Comparison of ENCODE assay signal across 15 cellular contexts in genomic region chr6:163500105-163500504, GRCh38.
DNase-seq lines count a peak whose midpoint lies in the region; ATAC-seq and TF ChIP-seq lines count a peak whose summit lies in the region.
"Had no signal": no experiment of that assay in that cellular context is flagged by ENCODE, and none has a peak within 500 bp of the region (broad histone marks: within the 10 kb centered on the region; RNA-seq: fewer than 3 reads in every experiment).

No MANE protein-coding gene starts in this region.

- H3K14ac ChIP-seq in trophoblast cell (ENCODE audit: low read length), result no peak overlapping the region

- H3K27me3 ChIP-seq in GM23338 (ENCODE audit: insufficient read depth), result no peaks in the 10 kb centered on the region
- H3K27me3 ChIP-seq in trophoblast cell (ENCODE audit: insufficient read depth, low read length), result no peaks in the 10 kb centered on the region

- H3K79me1 ChIP-seq in trophoblast cell (ENCODE audit: low read length), result no peaks in the 10 kb centered on the region

- peaks cover 2% of the 10 kb centered on the region for H3K9me3 ChIP-seq in trophoblast cell (ENCODE audit: insufficient read depth, low read depth, low read length)

- no peak overlapping the region for H3K9ac ChIP-seq in trophoblast cell (ENCODE audit: low read length)

- DNase-seq in GM23338 (ENCODE audit: low spot score) (no peak), MV-4-11 (lab: John Stamatoyannopoulos, UW) (peak; percentile 31), chondrocyte (ENCODE audit: low spot score) (no peak), trophoblast cell (no peak), RWPE1 (ENCODE audit: low spot score) (no peak)
- DNase-seq: C1 segment of cervical spinal cord, Karpas-422, MM.1S, NCI-H1436 treated with DMSO at 0.1 percent for 48 hours, NCI-H2081 treated with DMSO at 0.1 percent for 48 hours, NCI-H524 treated with DMSO at 0.1 percent for 48 hours, SHP77 had no signal

- no peak overlapping the region for H2BK120ac ChIP-seq in trophoblast cell (ENCODE audit: insufficient read depth, low read length, poor library complexity)

- H3F3A ChIP-seq in GM23338 (replicated peaks; ENCODE audit: low read depth), result no peaks in the 10 kb centered on the region

- peaks cover 26% of the 10 kb centered on the region for H3K36me3 Mint-ChIP-seq in GM23338 (ENCODE audit: low read depth)
- H3K36me3 Mint-ChIP-seq in chondrocyte (ENCODE audit: low read depth), result no peaks in the 10 kb centered on the region

- H3K36me3 ChIP-seq in GM23338 (ENCODE audit: insufficient read depth) (no peaks in the 10 kb centered on the region), trophoblast cell (ENCODE audit: control insufficient read depth in 1 of 2, insufficient read depth in 2 of 2, low read length in 2 of 2) (peaks cover 0 to 2% of the 10 kb centered on the region in 2 experiments)

- H4K12ac ChIP-seq in trophoblast cell (ENCODE audit: low read depth, low read length), result no peak overlapping the region

- peaks cover 6% of the 10 kb centered on the region for H3K27me3 Mint-ChIP-seq in GM23338 (ENCODE audit: insufficient read depth, low read depth, poor library complexity)
- no peaks in the 10 kb centered on the region for H3K27me3 Mint-ChIP-seq in chondrocyte (ENCODE audit: low read depth)

- H3K4me2 ChIP-seq in GM23338 (no peak overlapping the region), trophoblast cell (ENCODE audit: low read length) (no peak overlapping the region)

- H3K79me2 ChIP-seq in GM23338 (replicated peaks; ENCODE audit: insufficient read depth) (peaks cover 100% of the 10 kb centered on the region), trophoblast cell (ENCODE audit: control insufficient read depth, insufficient read depth, low read length, poor library complexity) (peaks cover 4% of the 10 kb centered on the region)

- H3K27ac Mint-ChIP-seq in GM23338 (0 out of 2 replicates have a peak overlapping the region, but pooled peaks have one; percentile 5), chondrocyte (ENCODE audit: unreplicated experiment) (peak overlapping the region; percentile 1)

- H3K23ac ChIP-seq in trophoblast cell (ENCODE audit: low read length), result no peak overlapping the region

- TF ChIP-seq CTCF in GM23338 (conservative IDR thresholded peaks at IDR 0.05; ENCODE audit: low read depth in 2 of 2) (no peak), chondrocyte (IDR thresholded peaks at IDR 0.05) (no peak), RWPE1 (conservative IDR thresholded peaks at IDR 0.05; ENCODE audit: low read depth) (no peak)

- CTCF ChIA-PET in RWPE1 (lab: Yijun Ruan, JAX), result no interaction called here

- no peak for ATAC-seq in GM23338
- no peak for ATAC-seq in HG03139 (IDR thresholded peaks at IDR 0.05; ENCODE audit: unreplicated experiment)
- ATAC-seq in HG03520 (IDR thresholded peaks at IDR 0.05; ENCODE audit: unreplicated experiment), result no peak
- ATAC-seq: HepG2 had no signal

- H3K4ac ChIP-seq in trophoblast cell (ENCODE audit: low read depth, low read length), result peak overlapping the region; percentile 62

- H3K9me2 ChIP-seq in GM23338 (ENCODE audit: insufficient read depth), result no peaks in the 10 kb centered on the region; the same call in 1 of the 2 replicates

- no CpG with 5 or more reads among the region's 2 CpGs for WGBS in trophoblast cell (ENCODE audit: extremely low coverage, insufficient coverage, insufficient read length)

- H2AFZ ChIP-seq in GM23338 (no peak overlapping the region), trophoblast cell (ENCODE audit: insufficient read depth, low read length, poor library complexity) (no peak overlapping the region)

- H3K27ac ChIP-seq in GM23338 (ENCODE audit: low read depth), result no peak overlapping the region
- no peak overlapping the region for H3K27ac ChIP-seq in trophoblast cell (ENCODE audit: low read depth, low read length)
- H3K27ac ChIP-seq in RWPE1, result no peak overlapping the region

- H2AK5ac ChIP-seq in trophoblast cell (ENCODE audit: low read length), result no peak overlapping the region

- H3K4me1 Mint-ChIP-seq in GM23338 (peaks cover 15% of the 10 kb centered on the region), chondrocyte (ENCODE audit: low read depth) (peaks cover 47% of the 10 kb centered on the region)

- H4K20me1 ChIP-seq in GM23338 (replicated peaks; ENCODE audit: insufficient read depth), result peaks cover 23% of the 10 kb centered on the region

- H4K91ac ChIP-seq in trophoblast cell (ENCODE audit: low read depth, low read length), result no peak overlapping the region

- H3K18ac ChIP-seq in trophoblast cell (ENCODE audit: low read length), result no peak overlapping the region

- POLR2A ChIA-PET in RWPE1 (lab: Yijun Ruan, JAX; ENCODE audit: low non-redundant PET), result no interaction called here

- H3K4me3 Mint-ChIP-seq in GM23338 (no peak overlapping the region), chondrocyte (ENCODE audit: unreplicated experiment) (no peak overlapping the region)

- H2BK5ac ChIP-seq in trophoblast cell (ENCODE audit: low read depth, low read length, poor library complexity), result no peak overlapping the region

- H3K9me3 Mint-ChIP-seq in GM23338 (peaks cover 25% of the 10 kb centered on the region), chondrocyte (ENCODE audit: low read depth) (no peaks in the 10 kb centered on the region)

- H2BK12ac ChIP-seq in trophoblast cell (ENCODE audit: low read length), result no peak overlapping the region

- no peak overlapping the region for H3K4me3 ChIP-seq in GM23338
- H3K4me3 ChIP-seq in trophoblast cell (ENCODE audit: low read depth, low read length), result no peak overlapping the region

- H3K4me1 ChIP-seq in GM23338 (ENCODE audit: insufficient read depth), result peaks cover 3% of the 10 kb centered on the region
- no peaks in the 10 kb centered on the region for H3K4me1 ChIP-seq in trophoblast cell (ENCODE audit: control insufficient read depth in 1 of 2, insufficient read depth in 2 of 2, low read length in 2 of 2)

- no peak overlapping the region for H4K8ac ChIP-seq in trophoblast cell (ENCODE audit: low read depth, low read length)

TF ChIP-seq in GM23338, 12 proteins besides CTCF, POLR2A, EP300 and RAD21 (continues in another document):
- TF ChIP-seq STAT1 (IDR thresholded peaks at IDR 0.05; ENCODE audit: unreplicated experiment) (no peak), EZH2phosphoT487 (IDR thresholded peaks at IDR 0.05; ENCODE audit: unreplicated experiment) (no peak), POLR2AphosphoS5 (IDR thresholded peaks at IDR 0.05; ENCODE audit: low read depth) (no peak), ETS1 (IDR thresholded peaks at IDR 0.05) (no peak), ZNF331 (CRISPR knock-in tag; IDR thresholded peaks at IDR 0.05; ENCODE audit: low read depth) (no peak), NANOG (IDR thresholded peaks at IDR 0.05; ENCODE audit: borderline replicate concordance) (no peak), CREB1 (CRISPR knock-in tag; IDR thresholded peaks at IDR 0.05; ENCODE audit: low read depth) (no peak), EZH2 (IDR thresholded peaks at IDR 0.05; ENCODE audit: low read depth, unreplicated experiment) (no peak), REST (IDR thresholded peaks at IDR 0.05; ENCODE audit: unreplicated experiment) (no peak), JUNB (IDR thresholded peaks at IDR 0.05; ENCODE audit: unreplicated experiment) (no peak), ZNF114 (CRISPR knock-in tag; IDR thresholded peaks at IDR 0.05) (no peak)
